ENCODE assay signal across 28 cellular contexts in the genomic region with DNA sequence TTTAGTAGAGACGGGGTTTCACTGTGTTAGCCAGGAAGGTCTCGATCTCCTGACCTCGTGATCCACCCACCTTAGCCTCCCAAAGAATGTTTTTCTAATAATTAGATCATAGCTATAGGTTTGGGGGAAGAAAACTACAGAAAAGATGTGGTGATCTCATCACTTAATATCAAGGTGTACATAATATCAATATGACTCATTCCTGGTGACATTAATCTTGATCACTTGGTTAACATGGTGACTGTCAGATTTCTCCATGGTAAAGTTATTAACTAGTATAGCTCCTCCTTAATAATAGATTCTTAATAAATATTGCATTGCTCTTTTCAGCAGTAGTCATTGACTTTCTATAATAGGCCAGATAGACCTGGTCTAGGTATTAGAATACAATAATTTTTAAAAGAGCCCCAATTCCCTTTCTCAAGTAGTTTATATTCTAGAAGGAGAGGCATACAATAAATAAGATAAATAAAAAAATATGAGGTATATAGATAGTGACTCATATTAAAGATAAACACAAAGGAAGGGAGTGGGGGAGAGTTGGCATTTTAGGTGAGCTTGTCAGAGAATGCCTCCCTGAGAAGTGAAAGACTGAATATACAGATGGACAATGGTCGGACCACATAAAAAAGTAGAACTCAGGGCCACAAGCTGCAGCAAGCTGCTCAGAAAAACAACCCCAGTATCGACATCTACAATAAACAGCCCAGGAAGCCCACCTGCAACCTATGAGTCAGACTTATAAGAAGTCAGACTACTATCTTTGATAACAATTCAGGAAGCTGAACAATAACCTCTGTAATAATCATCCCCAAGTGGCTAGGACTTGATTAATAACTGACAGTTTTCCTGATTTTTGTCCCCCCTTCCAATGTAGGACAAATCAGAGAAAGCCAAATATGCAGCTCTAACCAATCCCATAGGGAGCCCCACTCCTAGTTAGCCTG.
"Had no signal": no experiment of that assay in that cellular context is flagged by ENCODE, and none has a peak within 500 bp of the region (broad histone marks: within the 10 kb centered on the region; RNA-seq: fewer than 3 reads in every experiment).

No MANE protein-coding gene starts in this region.

- H2AFZ ChIP-seq: neural progenitor cell, parathyroid adenoma had no signal

- H3K27ac ChIP-seq: neural progenitor cell, ovary, parathyroid adenoma, psoas muscle, skin epidermis, spleen, suprapubic skin, testis, tibial artery, transverse colon, upper lobe of right lung, uterus had no signal

- DNase-seq: natural killer cell; occipital lobe; ovary; posterior cingulate gyrus; psoas muscle; right cardiac atrium; spleen; stimulated activated CD4-positive, alpha-beta T cell treated with anti-CD3 and anti-CD28 coated beads, Interleukin-12 subunit alpha, Interleukin-12 subunit beta, amount 100 ng/mL, for 4 hours; stimulated activated CD4-positive, alpha-beta T cell treated with anti-CD3 and anti-CD28 coated beads, Interleukin-1b, Interleukin-23, amount 100 ng/mL, for 48 hours; stimulated activated CD4-positive, alpha-beta T cell treated with anti-CD3 and anti-CD28 coated beads, Interleukin-4, amount 100 ng/mL, for 1 hour; stimulated activated CD4-positive, alpha-beta T cell treated with anti-CD3 and anti-CD28 coated beads, Interleukin-4, amount 100 ng/mL, for 4 hours; stimulated activated CD8-positive, alpha-beta memory T cell treated with anti-CD3 and anti-CD28 coated beads, Interleukin-4, amount 100 ng/mL, for 48 hours; stimulated activated naive CD4-positive, alpha-beta T cell; stimulated activated naive CD8-positive, alpha-beta T cell treated with anti-CD3 and anti-CD28 coated beads, Interleukin-15, amount 100 ng/mL, for 72 hours; stimulated activated naive CD8-positive, alpha-beta T cell treated with anti-CD3 and anti-CD28 coated beads, Interleukin-15, Interleukin-2, amounts not matched to agents 100 U/mL and 50 U/mL, for 24 hours; substantia nigra; testis; tibial artery; transverse colon; upper lobe of right lung; uterus had no signal

- H3K4me1 ChIP-seq: neural progenitor cell, parathyroid adenoma, psoas muscle, spleen, suprapubic skin, testis, tibial artery, transverse colon, upper lobe of right lung, uterus had no signal

- H3K4me2 ChIP-seq: neural progenitor cell, smooth muscle cell had no signal

- H3K27me3 ChIP-seq: neural progenitor cell, ovary, spleen, suprapubic skin, testis, tibial artery, transverse colon, upper lobe of right lung, uterus had no signal

- H3K79me2 ChIP-seq: parathyroid adenoma had no signal

- ATAC-seq: natural killer cell; psoas muscle; right cardiac atrium; sciatic nerve; stimulated activated memory B cell treated with anti-CD40 and anti-IgM and Interleukin-4, amounts not matched to agents 10 μg/mL and 1 μg/mL and 100 μg/mL, for 72 hours; stimulated activated naive CD8-positive, alpha-beta T cell treated with anti-CD3 and anti-CD28 coated beads, Interleukin-15, amount 100 ng/mL, for 72 hours; stimulated activated naive CD8-positive, alpha-beta T cell treated with anti-CD3 and anti-CD28 coated beads, Interleukin-15, Interleukin-2, amounts not matched to agents 100 U/mL and 50 U/mL, for 24 hours; upper lobe of right lung had no signal

- H3K9ac ChIP-seq: neural progenitor cell, parathyroid adenoma had no signal

- H3K9me3 ChIP-seq: ovary, psoas muscle, suprapubic skin, testis, transverse colon, uterus had no signal

- H3K36me3 ChIP-seq: neural progenitor cell, ovary, spleen, suprapubic skin, transverse colon, upper lobe of right lung, uterus had no signal

- H3K4me3 ChIP-seq: neural progenitor cell, ovary, psoas muscle, skin epidermis, smooth muscle cell, spleen, suprapubic skin, testis, tibial artery, transverse colon, upper lobe of right lung, uterus had no signal
